1 cellular context compared by ENCODE assay signal in genomic region chr2:160157861-160158813, GRCh38.
TF ChIP-seq lines count a peak whose summit lies in the region.

No MANE protein-coding gene starts in this region.

TF ChIP-seq in GM23338, 12 proteins besides CTCF, POLR2A, EP300 and RAD21 (continued from another document):
- TF ChIP-seq, protein P1, sequence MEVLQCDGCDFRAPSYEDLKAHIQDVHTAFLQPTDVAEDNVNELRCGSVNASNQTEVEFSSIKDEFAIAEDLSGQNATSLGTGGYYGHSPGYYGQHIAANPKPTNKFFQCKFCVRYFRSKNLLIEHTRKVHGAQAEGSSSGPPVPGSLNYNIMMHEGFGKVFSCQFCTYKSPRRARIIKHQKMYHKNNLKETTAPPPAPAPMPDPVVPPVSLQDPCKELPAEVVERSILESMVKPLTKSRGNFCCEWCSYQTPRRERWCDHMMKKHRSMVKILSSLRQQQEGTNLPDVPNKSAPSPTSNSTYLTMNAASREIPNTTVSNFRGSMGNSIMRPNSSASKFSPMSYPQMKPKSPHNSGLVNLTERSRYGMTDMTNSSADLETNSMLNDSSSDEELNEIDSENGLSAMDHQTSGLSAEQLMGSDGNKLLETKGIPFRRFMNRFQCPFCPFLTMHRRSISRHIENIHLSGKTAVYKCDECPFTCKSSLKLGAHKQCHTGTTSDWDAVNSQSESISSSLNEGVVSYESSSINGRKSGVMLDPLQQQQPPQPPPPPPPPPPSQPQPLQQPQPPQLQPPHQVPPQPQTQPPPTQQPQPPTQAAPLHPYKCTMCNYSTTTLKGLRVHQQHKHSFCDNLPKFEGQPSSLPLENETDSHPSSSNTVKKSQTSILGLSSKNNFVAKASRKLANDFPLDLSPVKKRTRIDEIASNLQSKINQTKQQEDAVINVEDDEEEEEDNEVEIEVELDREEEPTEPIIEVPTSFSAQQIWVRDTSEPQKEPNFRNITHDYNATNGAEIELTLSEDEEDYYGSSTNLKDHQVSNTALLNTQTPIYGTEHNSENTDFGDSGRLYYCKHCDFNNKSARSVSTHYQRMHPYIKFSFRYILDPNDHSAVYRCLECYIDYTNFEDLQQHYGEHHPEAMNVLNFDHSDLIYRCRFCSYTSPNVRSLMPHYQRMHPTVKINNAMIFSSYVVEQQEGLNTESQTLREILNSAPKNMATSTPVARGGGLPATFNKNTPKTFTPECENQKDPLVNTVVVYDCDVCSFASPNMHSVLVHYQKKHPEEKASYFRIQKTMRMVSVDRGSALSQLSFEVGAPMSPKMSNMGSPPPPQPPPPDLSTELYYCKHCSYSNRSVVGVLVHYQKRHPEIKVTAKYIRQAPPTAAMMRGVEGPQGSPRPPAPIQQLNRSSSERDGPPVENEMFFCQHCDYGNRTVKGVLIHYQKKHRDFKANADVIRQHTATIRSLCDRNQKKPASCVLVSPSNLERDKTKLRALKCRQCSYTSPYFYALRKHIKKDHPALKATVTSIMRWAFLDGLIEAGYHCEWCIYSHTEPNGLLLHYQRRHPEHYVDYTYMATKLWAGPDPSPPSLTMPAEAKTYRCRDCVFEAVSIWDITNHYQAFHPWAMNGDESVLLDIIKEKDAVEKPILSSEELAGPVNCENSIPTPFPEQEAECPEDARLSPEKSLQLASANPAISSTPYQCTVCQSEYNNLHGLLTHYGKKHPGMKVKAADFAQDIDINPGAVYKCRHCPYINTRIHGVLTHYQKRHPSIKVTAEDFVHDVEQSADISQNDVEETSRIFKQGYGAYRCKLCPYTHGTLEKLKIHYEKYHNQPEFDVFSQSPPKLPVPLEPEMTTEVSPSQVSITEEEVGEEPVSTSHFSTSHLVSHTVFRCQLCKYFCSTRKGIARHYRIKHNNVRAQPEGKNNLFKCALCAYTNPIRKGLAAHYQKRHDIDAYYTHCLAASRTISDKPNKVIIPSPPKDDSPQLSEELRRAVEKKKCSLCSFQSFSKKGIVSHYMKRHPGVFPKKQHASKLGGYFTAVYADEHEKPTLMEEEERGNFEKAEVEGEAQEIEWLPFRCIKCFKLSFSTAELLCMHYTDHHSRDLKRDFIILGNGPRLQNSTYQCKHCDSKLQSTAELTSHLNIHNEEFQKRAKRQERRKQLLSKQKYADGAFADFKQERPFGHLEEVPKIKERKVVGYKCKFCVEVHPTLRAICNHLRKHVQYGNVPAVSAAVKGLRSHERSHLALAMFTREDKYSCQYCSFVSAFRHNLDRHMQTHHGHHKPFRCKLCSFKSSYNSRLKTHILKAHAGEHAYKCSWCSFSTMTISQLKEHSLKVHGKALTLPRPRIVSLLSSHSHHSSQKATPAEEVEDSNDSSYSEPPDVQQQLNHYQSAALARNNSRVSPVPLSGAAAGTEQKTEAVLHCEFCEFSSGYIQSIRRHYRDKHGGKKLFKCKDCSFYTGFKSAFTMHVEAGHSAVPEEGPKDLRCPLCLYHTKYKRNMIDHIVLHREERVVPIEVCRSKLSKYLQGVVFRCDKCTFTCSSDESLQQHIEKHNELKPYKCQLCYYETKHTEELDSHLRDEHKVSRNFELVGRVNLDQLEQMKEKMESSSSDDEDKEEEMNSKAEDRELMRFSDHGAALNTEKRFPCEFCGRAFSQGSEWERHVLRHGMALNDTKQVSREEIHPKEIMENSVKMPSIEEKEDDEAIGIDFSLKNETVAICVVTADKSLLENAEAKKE (CRISPR knock-in tag; IDR thresholded peaks at IDR 0.05) = no peak
- TF ChIP-seq, protein P2, sequence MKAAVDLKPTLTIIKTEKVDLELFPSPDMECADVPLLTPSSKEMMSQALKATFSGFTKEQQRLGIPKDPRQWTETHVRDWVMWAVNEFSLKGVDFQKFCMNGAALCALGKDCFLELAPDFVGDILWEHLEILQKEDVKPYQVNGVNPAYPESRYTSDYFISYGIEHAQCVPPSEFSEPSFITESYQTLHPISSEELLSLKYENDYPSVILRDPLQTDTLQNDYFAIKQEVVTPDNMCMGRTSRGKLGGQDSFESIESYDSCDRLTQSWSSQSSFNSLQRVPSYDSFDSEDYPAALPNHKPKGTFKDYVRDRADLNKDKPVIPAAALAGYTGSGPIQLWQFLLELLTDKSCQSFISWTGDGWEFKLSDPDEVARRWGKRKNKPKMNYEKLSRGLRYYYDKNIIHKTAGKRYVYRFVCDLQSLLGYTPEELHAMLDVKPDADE (IDR thresholded peaks at IDR 0.05) = no peak
